Comparison of ENCODE assay signal across 15 cellular contexts in genomic region chr19:56114711-56115110, GRCh38. TPM values are rescaled to one million over a fixed set of nuclear protein-coding genes. Genes with fewer than 3 reads are reported as not detected.
DNase-seq lines count a peak whose midpoint lies in the region; TF ChIP-seq lines count a peak whose summit lies in the region.
"Had no signal": no experiment of that assay in that cellular context is flagged by ENCODE, and none has a peak within 500 bp of the region (broad histone marks: within the 10 kb centered on the region; RNA-seq: fewer than 3 reads in every experiment).

No MANE protein-coding gene starts in this region.

- H3K9me3 ChIP-seq in HUES64 (ENCODE audit: insufficient read depth, low read depth, low read length) (no peaks in the 10 kb centered on the region), endodermal cell (ENCODE audit: control insufficient read depth, low read length) (no peaks in the 10 kb centered on the region)
- H3K9me3 ChIP-seq: A549, thoracic aorta had no signal

- H3K4me1 Mint-ChIP-seq in T-helper 2 cell treated with Interferon-gamma antibody and Interleukin-4, amounts not matched to agents 5 μg/mL and 100 μg/mL, for 36 hours (ENCODE audit: low read depth) = peaks cover 34% of the 10 kb centered on the region
- H3K4me1 Mint-ChIP-seq in endodermal cell (peaks cover 50% of the 10 kb centered on the region), osteocyte (ENCODE audit: unreplicated experiment) (peaks cover 51% of the 10 kb centered on the region)

- H3K27me3 Mint-ChIP-seq in T-helper 2 cell treated with Interferon-gamma antibody and Interleukin-4, amounts not matched to agents 5 μg/mL and 100 μg/mL, for 36 hours (ENCODE audit: low read depth) = no peaks in the 10 kb centered on the region
- H3K27me3 Mint-ChIP-seq in endodermal cell (ENCODE audit: insufficient read depth) = no peaks in the 10 kb centered on the region
- no peaks in the 10 kb centered on the region for H3K27me3 Mint-ChIP-seq in osteocyte (ENCODE audit: unreplicated experiment)

- H3K36me3 ChIP-seq in HUES64 (ENCODE audit: insufficient read depth, low read length) (peaks cover 7% of the 10 kb centered on the region), endodermal cell (ENCODE audit: control insufficient read depth, insufficient read depth, low read length) (peaks cover 19% of the 10 kb centered on the region)
- H3K36me3 ChIP-seq: thoracic aorta had no signal

- peak overlapping the region; percentile 6 for H3K27ac Mint-ChIP-seq in T-helper 2 cell treated with Interferon-gamma antibody and Interleukin-4, amounts not matched to agents 5 μg/mL and 100 μg/mL, for 36 hours
- peak overlapping the region; percentile 71 for H3K27ac Mint-ChIP-seq in endodermal cell
- peak overlapping the region; percentile 10 for H3K27ac Mint-ChIP-seq in osteocyte (ENCODE audit: unreplicated experiment)

- H3K4me1 ChIP-seq in HUES64 (ENCODE audit: insufficient read depth, low read length) = peaks cover 46% of the 10 kb centered on the region
- peaks cover 7% of the 10 kb centered on the region for H3K4me1 ChIP-seq in endodermal cell (ENCODE audit: control insufficient read depth, insufficient read depth, low read length)

- WGBS in HUES64 = 89% methylated on average over 10 of the region's 10 CpGs
- 92% methylated on average over 7 to 10 of the region's 10 CpGs for WGBS in endodermal cell (ENCODE audit: insufficient coverage in 1 of 2, insufficient read length in 1 of 2), 2 experiments

- no peak for TF ChIP-seq CTCF in endodermal cell (conservative IDR thresholded peaks at IDR 0.05)
- TF ChIP-seq CTCF in osteocyte (IDR thresholded peaks at IDR 0.05) = no peak

- H3K9ac ChIP-seq in HUES64 (ENCODE audit: low read depth, low read length) = peak overlapping the region; percentile 34; the same call in 1 of the 2 replicates
- no peak overlapping the region for H3K9ac ChIP-seq in endodermal cell (ENCODE audit: extremely low read depth, low read length, poor library complexity, severe bottlenecking)

- H3K27ac ChIP-seq in HUES64 (ENCODE audit: low read depth, low read length) (0 out of 2 replicates have a peak overlapping the region, but pooled peaks have one; percentile 23), endodermal cell (ENCODE audit: low read depth, low read length) (no peak overlapping the region)
- H3K27ac ChIP-seq: A549, HL-60, thoracic aorta had no signal

- no peaks in the 10 kb centered on the region for H3K9me3 Mint-ChIP-seq in T-helper 2 cell treated with Interferon-gamma antibody and Interleukin-4, amounts not matched to agents 5 μg/mL and 100 μg/mL, for 36 hours
- H3K9me3 Mint-ChIP-seq in endodermal cell = no peaks in the 10 kb centered on the region
- no peaks in the 10 kb centered on the region for H3K9me3 Mint-ChIP-seq in osteocyte (ENCODE audit: unreplicated experiment)

- peaks cover 10% of the 10 kb centered on the region for H3K36me3 Mint-ChIP-seq in T-helper 2 cell treated with Interferon-gamma antibody and Interleukin-4, amounts not matched to agents 5 μg/mL and 100 μg/mL, for 36 hours (ENCODE audit: low read depth)
- H3K36me3 Mint-ChIP-seq in endodermal cell (ENCODE audit: low read depth) (peaks cover 9% of the 10 kb centered on the region), osteocyte (ENCODE audit: unreplicated experiment) (no peaks in the 10 kb centered on the region)

- H3K4me3 ChIP-seq in HUES64 (ENCODE audit: low read length) (no peak overlapping the region), endodermal cell (ENCODE audit: low read length) (no peak overlapping the region)
- H3K4me3 ChIP-seq: A549, skin epidermis, thoracic aorta had no signal

- DNase-seq in T-helper 2 cell treated with Interferon-gamma antibody and Interleukin-4, amounts not matched to agents 5 μg/mL and 100 μg/mL, for 36 hours (ENCODE audit: low spot score) = no peak
- DNase-seq in T-helper 2 cell (no peak), endodermal cell (peak; percentile 49), osteocyte (ENCODE audit: extremely low spot score, unreplicated experiment) (no peak), hypothalamus (lab: John Stamatoyannopoulos, UW) (no peak), NCI-H69 (lab: John Stamatoyannopoulos, UW) (no peak)
- DNase-seq in stimulated activated CD4-positive, alpha-beta T cell treated with anti-CD3 and anti-CD28 coated beads, Interleukin-2, amount 100 ng/mL, for 48 hours = no peak
- DNase-seq: effector CD4-positive, alpha-beta T cell; NCI-H187; SHP77 treated with DMSO at 0.1 percent for 48 hours had no signal

- H3K27me3 ChIP-seq in HUES64 (ENCODE audit: insufficient read depth, low read length) = no peaks in the 10 kb centered on the region
- H3K27me3 ChIP-seq in endodermal cell (ENCODE audit: control insufficient read depth, insufficient read depth, low read length, poor library complexity, severe bottlenecking) = no peaks in the 10 kb centered on the region

- H3K4me3 Mint-ChIP-seq in T-helper 2 cell treated with Interferon-gamma antibody and Interleukin-4, amounts not matched to agents 5 μg/mL and 100 μg/mL, for 36 hours = peak overlapping the region; percentile 34
- H3K4me3 Mint-ChIP-seq in endodermal cell (no peak overlapping the region), osteocyte (ENCODE audit: unreplicated experiment) (no peak overlapping the region)

RNA-seq across cellular contexts. Expression of gene ZNF787, which starts 6.4 kb away (rescaled TPM):
- 34.4 TPM for polyA plus RNA-seq in HUES64 (2013, experiment 1 of 2)
- 34.4 TPM for polyA plus RNA-seq in HUES64 (2013, experiment 2 of 2)
- 10 to 100 TPM; 42.1 to 43.7 TPM for total RNA-seq in endodermal cell
- polyA plus RNA-seq in endodermal cell (2013, experiment 1 of 2) = 27.7 TPM
- polyA plus RNA-seq in endodermal cell (2013, experiment 2 of 2) = 26.5 TPM
- total RNA-seq in osteocyte = 27.8 and 31.4 TPM in 2 replicates

RNA-seq across cellular contexts. Expression of gene ZNF444, which starts 26.4 kb away (rescaled TPM):
- 25.3 TPM for polyA plus RNA-seq in HUES64 (2013, experiment 1 of 2)
- polyA plus RNA-seq in HUES64 (2013, experiment 2 of 2) = 27.6 TPM
- total RNA-seq in endodermal cell (10 to 100 TPM; 50.2 to 58.8 TPM), osteocyte (41.6 and 47.9 TPM in 2 replicates)
- 36.7 TPM for polyA plus RNA-seq in endodermal cell (2013, experiment 1 of 2)
- 31.4 TPM for polyA plus RNA-seq in endodermal cell (2013, experiment 2 of 2)

Comparison
In these comparisons a context has a peak if more than half of its experiments do, and no peak if none do; other contexts are left out.
1. H3K27ac Mint-ChIP-seq: peak in every context shown above with its lines; median percentile 71 in endodermal cell; 10 in osteocyte; 6 in T-helper 2 cell treated with Interferon-gamma antibody and Interleukin-4, amounts not matched to agents 5 μg/mL and 100 μg/mL, for 36 hours.